ENCODE assay signal across 32 cellular contexts in genomic region chr4:89807441-89808140, GRCh38.
"Had no signal": no experiment of that assay in that cellular context is flagged by ENCODE, and none has a peak within 500 bp of the region (broad histone marks: within the 10 kb centered on the region; RNA-seq: fewer than 3 reads in every experiment).

No MANE protein-coding gene starts in this region.

- H3K36me3 Mint-ChIP-seq: activated CD4-positive, alpha-beta memory T cell treated with anti-CD3 and anti-CD28 coated beads for 36 hours; activated naive CD4-positive, alpha-beta T cell treated with anti-CD3 and anti-CD28 coated beads, Interleukin-2, amount 10 ng/mL, durations not matched to agents 7 days and 5 days; activated naive CD4-positive, alpha-beta T cell treated with anti-CD3 and anti-CD28 coated beads, Interleukin-2, amount 50 U/mL, for 72 hours; activated naive CD8-positive, alpha-beta T cell treated with anti-CD3 and anti-CD28 coated beads for 36 hours had no signal

- H3K27me3 Mint-ChIP-seq: activated B cell treated with CpG ODN at 0.5 μM for 24 hours; activated CD4-positive, alpha-beta memory T cell treated with anti-CD3 and anti-CD28 coated beads for 36 hours; activated CD4-positive, alpha-beta T cell treated with anti-CD3 and anti-CD28 coated beads, Interleukin-2, amount 10 ng/mL, durations not matched to agents 24 days and 14 days; activated CD8-positive, alpha-beta T cell treated with anti-CD3 and anti-CD28 coated beads for 36 hours; activated naive CD8-positive, alpha-beta T cell treated with anti-CD3 and anti-CD28 coated beads for 36 hours; activated T-helper 17 cell treated with anti-CD3 and anti-CD28 coated beads, Interleukin-2, amount 50 U/mL, for 72 hours had no signal

- H3K27ac Mint-ChIP-seq: activated B cell treated with CpG ODN at 0.5 μM for 24 hours; activated CD4-positive, alpha-beta memory T cell treated with anti-CD3 and anti-CD28 coated beads for 36 hours; activated CD4-positive, alpha-beta T cell treated with anti-CD3 and anti-CD28 coated beads, Interleukin-2, amount 10 ng/mL, durations not matched to agents 24 days and 14 days; activated CD8-positive, alpha-beta T cell treated with anti-CD3 and anti-CD28 coated beads for 36 hours; activated naive CD4-positive, alpha-beta T cell treated with anti-CD3 and anti-CD28 coated beads, Interleukin-2, amount 10 ng/mL, durations not matched to agents 7 days and 5 days; activated naive CD4-positive, alpha-beta T cell treated with anti-CD3 and anti-CD28 coated beads, Interleukin-2, amount 50 U/mL, for 72 hours; activated naive CD8-positive, alpha-beta T cell treated with anti-CD3 and anti-CD28 coated beads for 36 hours; activated T-cell treated with anti-CD3 and anti-CD28 coated beads, Interleukin-2, amount 50 U/mL, for 72 hours; activated T-helper 1 cell treated with anti-CD3 and anti-CD28 coated beads, Interleukin-12 subunit alpha, Interleukin-12 subunit beta, Interleukin-2, Interleukin-4 antibody, amounts not matched to agents 30 ng/mL and 10 ng/mL and 1 ng/mL, durations not matched to agents 14 hours and 24 hours and 36 hours; activated T-helper 17 cell treated with anti-CD3 and anti-CD28 coated beads, Interleukin-2, amount 50 U/mL, for 72 hours; T-helper 1 cell treated with Interleukin-12 subunit alpha and Interleukin-12 subunit beta and Interleukin-4 antibody, amounts not matched to agents 30 μg/mL and 1 μg/mL, for 36 hours; T-helper 2 cell treated with Interferon-gamma antibody and Interleukin-4, amounts not matched to agents 5 μg/mL and 100 μg/mL, for 36 hours had no signal

- ATAC-seq: activated CD8-positive, alpha-beta T cell treated with anti-CD3 and anti-CD28 coated beads for 36 hours; activated naive CD4-positive, alpha-beta T cell treated with anti-CD3 and anti-CD28 coated beads, Interleukin-2, amount 50 U/mL, for 72 hours; activated T-cell treated with anti-CD3 and anti-CD28 coated beads, Interleukin-2, amount 50 U/mL, for 4 hours; activated T-cell treated with anti-CD3 and anti-CD28 coated beads, Interleukin-2, amount 50 U/mL, for 72 hours; activated T-helper 17 cell treated with anti-CD3 and anti-CD28 coated beads, Interleukin-2, amount 50 U/mL, for 72 hours; body of pancreas had no signal

- H3K4me3 Mint-ChIP-seq: activated B cell treated with CpG ODN at 0.5 μM for 24 hours; activated CD4-positive, alpha-beta memory T cell treated with anti-CD3 and anti-CD28 coated beads for 36 hours; activated CD4-positive, alpha-beta T cell treated with anti-CD3 and anti-CD28 coated beads, Interleukin-2, amount 10 ng/mL, durations not matched to agents 24 days and 14 days; activated CD8-positive, alpha-beta T cell treated with anti-CD3 and anti-CD28 coated beads for 36 hours; activated naive CD4-positive, alpha-beta T cell treated with anti-CD3 and anti-CD28 coated beads, Interleukin-2, amount 10 ng/mL, durations not matched to agents 7 days and 5 days; activated naive CD8-positive, alpha-beta T cell treated with anti-CD3 and anti-CD28 coated beads for 36 hours; activated T-cell treated with anti-CD3 and anti-CD28 coated beads, Interleukin-2, amount 50 U/mL, for 4 hours; activated T-cell treated with anti-CD3 and anti-CD28 coated beads, Interleukin-2, amount 50 U/mL, for 72 hours; activated T-helper 1 cell treated with anti-CD3 and anti-CD28 coated beads, Interleukin-12 subunit alpha, Interleukin-12 subunit beta, Interleukin-2, Interleukin-4 antibody, amounts not matched to agents 30 ng/mL and 10 ng/mL and 1 ng/mL, durations not matched to agents 14 hours and 24 hours and 36 hours; activated T-helper 17 cell treated with anti-CD3 and anti-CD28 coated beads, Interleukin-2, amount 50 U/mL, for 72 hours; T-helper 1 cell treated with Interleukin-12 subunit alpha and Interleukin-12 subunit beta and Interleukin-4 antibody, amounts not matched to agents 30 μg/mL and 1 μg/mL, for 36 hours; T-helper 2 cell treated with Interferon-gamma antibody and Interleukin-4, amounts not matched to agents 5 μg/mL and 100 μg/mL, for 36 hours had no signal

- DNase-seq: activated B cell treated with CpG ODN at 0.5 μM for 24 hours; activated CD4-positive, alpha-beta memory T cell treated with anti-CD3 and anti-CD28 coated beads for 36 hours; activated CD4-positive, alpha-beta T cell treated with anti-CD3 and anti-CD28 coated beads for 4 hours; activated CD4-positive, alpha-beta T cell treated with anti-CD3 and anti-CD28 coated beads, Interleukin-2, amount 10 ng/mL, durations not matched to agents 24 days and 14 days; activated CD4-positive, alpha-beta T cell treated with anti-CD3 and anti-CD28 coated beads, Interleukin-2, amount 50 U/mL, for 1 hour; activated CD4-positive, alpha-beta T cell treated with anti-CD3 and anti-CD28 coated beads, Interleukin-2, amount 50 U/mL, for 4 hours; activated CD4-positive, CD25-positive, alpha-beta regulatory T cell treated with anti-CD3 and anti-CD28 coated beads, Interleukin-2, amount 50 U/mL, for 72 hours; activated CD8-positive, alpha-beta memory T cell treated with anti-CD3 and anti-CD28 coated beads, Interleukin-2, amount 50 U/mL, for 4 hours; activated CD8-positive, alpha-beta T cell treated with anti-CD3 and anti-CD28 coated beads for 36 hours; activated effector memory CD4-positive, alpha-beta T cell treated with anti-CD3 and anti-CD28 coated beads, Interleukin-2, amount 50 U/mL, for 16 hours; activated gamma-delta T cell treated with Interleukin-2 at 50 U/mL for 16 hours; activated naive CD4-positive, alpha-beta T cell; activated naive CD4-positive, alpha-beta T cell treated with anti-CD3 and anti-CD28 coated beads, Interleukin-2, amount 10 ng/mL, durations not matched to agents 7 days and 5 days; activated naive CD8-positive, alpha-beta T cell treated with anti-CD3 and anti-CD28 coated beads for 36 hours; activated T-cell treated with anti-CD3 and anti-CD28 coated beads for 4 hours; activated T-cell treated with anti-CD3 and anti-CD28 coated beads, Interleukin-2, amount 50 U/mL, for 1 hour; activated T-cell treated with anti-CD3 and anti-CD28 coated beads, Interleukin-2, amount 50 U/mL, for 4 hours; activated T-cell treated with anti-CD3 and anti-CD28 coated beads, Interleukin-2, amount 50 U/mL, for 72 hours; adrenal gland; amniotic stem cell; aorta; body of pancreas; brain microvascular endothelial cell; central memory CD4-positive, alpha-beta T cell; T-helper 1 cell; T-helper 2 cell; T-helper 9 cell had no signal

- H3K4me1 Mint-ChIP-seq: activated B cell treated with CpG ODN at 0.5 μM for 24 hours; activated CD4-positive, alpha-beta T cell treated with anti-CD3 and anti-CD28 coated beads, Interleukin-2, amount 10 ng/mL, durations not matched to agents 24 days and 14 days; activated naive CD4-positive, alpha-beta T cell treated with anti-CD3 and anti-CD28 coated beads, Interleukin-2, amount 10 ng/mL, durations not matched to agents 7 days and 5 days; activated naive CD8-positive, alpha-beta T cell treated with anti-CD3 and anti-CD28 coated beads for 36 hours; activated T-helper 17 cell treated with anti-CD3 and anti-CD28 coated beads, Interleukin-2, amount 50 U/mL, for 72 hours had no signal

- H3K9me3 Mint-ChIP-seq: activated B cell treated with CpG ODN at 0.5 μM for 24 hours; activated CD4-positive, alpha-beta memory T cell treated with anti-CD3 and anti-CD28 coated beads for 36 hours; activated CD4-positive, alpha-beta T cell treated with anti-CD3 and anti-CD28 coated beads, Interleukin-2, amount 10 ng/mL, durations not matched to agents 24 days and 14 days; activated CD8-positive, alpha-beta T cell treated with anti-CD3 and anti-CD28 coated beads for 36 hours; activated naive CD4-positive, alpha-beta T cell treated with anti-CD3 and anti-CD28 coated beads, Interleukin-2, amount 10 ng/mL, durations not matched to agents 7 days and 5 days; activated naive CD4-positive, alpha-beta T cell treated with anti-CD3 and anti-CD28 coated beads, Interleukin-2, amount 50 U/mL, for 72 hours; activated naive CD8-positive, alpha-beta T cell treated with anti-CD3 and anti-CD28 coated beads for 36 hours; activated T-cell treated with anti-CD3 and anti-CD28 coated beads, Interleukin-2, amount 50 U/mL, for 4 hours; activated T-cell treated with anti-CD3 and anti-CD28 coated beads, Interleukin-2, amount 50 U/mL, for 72 hours; activated T-helper 1 cell treated with anti-CD3 and anti-CD28 coated beads, Interleukin-12 subunit alpha, Interleukin-12 subunit beta, Interleukin-2, Interleukin-4 antibody, amounts not matched to agents 30 ng/mL and 10 ng/mL and 1 ng/mL, durations not matched to agents 14 hours and 24 hours and 36 hours; activated T-helper 17 cell treated with anti-CD3 and anti-CD28 coated beads, Interleukin-2, amount 50 U/mL, for 72 hours; T-helper 1 cell treated with Interleukin-12 subunit alpha and Interleukin-12 subunit beta and Interleukin-4 antibody, amounts not matched to agents 30 μg/mL and 1 μg/mL, for 36 hours; T-helper 2 cell treated with Interferon-gamma antibody and Interleukin-4, amounts not matched to agents 5 μg/mL and 100 μg/mL, for 36 hours had no signal
